In the genomic region with DNA sequence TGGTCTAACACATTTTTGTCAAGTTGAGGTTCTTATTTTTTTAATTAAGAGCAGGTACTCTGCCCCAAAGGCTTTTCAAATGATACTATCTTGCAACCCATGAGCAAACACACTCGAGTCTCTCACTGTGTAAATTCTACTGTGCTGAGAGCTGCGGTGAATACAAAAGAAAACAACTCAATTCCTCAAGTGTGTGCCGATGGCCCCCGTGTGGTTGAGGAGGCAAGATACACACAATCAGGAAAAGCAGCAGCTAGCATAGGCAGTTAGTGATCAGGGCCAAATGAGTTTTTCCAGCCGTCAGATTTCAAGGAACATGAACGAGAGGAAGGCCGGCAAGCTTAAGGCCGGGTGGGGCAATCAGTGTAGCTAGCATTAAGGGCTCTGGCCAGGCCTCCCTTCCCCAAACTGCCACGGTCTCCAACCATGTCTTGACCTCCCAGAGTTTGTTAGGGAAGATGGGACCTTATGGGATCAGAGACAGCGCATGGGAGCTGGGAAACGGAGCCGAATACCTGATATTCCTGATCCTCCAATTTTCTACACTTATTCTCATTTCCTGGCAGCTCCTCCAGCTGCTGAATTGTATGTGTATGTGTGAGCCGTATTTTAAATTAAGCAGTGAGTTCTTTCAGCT, we compare ENCODE assay signal across 8 cellular contexts.
A peak's percentile ranks its signal among the peaks of the same experiment; 100 is the strongest.
DNase-seq lines count a peak whose midpoint lies in the region; ATAC-seq and TF ChIP-seq lines count a peak whose summit lies in the region.

No MANE protein-coding gene starts in this region.

- no peak overlapping the region for H3K4me3 ChIP-seq in WERI-Rb-1 (ENCODE audit: low read depth, low read length)

- no peaks in the 10 kb centered on the region for H3K9me3 ChIP-seq in WERI-Rb-1 (ENCODE audit: severe bottlenecking)

- H3K27ac ChIP-seq in WERI-Rb-1, result no peak overlapping the region

- peak; percentile 53 for TF ChIP-seq CTCF in AG09319 (IDR thresholded peaks at IDR 0.05; ENCODE audit: low read depth, low read length)
- 0 out of 2 replicates have a peak, but pooled peaks have one; percentile 32 for TF ChIP-seq CTCF in WERI-Rb-1 (IDR thresholded peaks at IDR 0.05; ENCODE audit: low read depth, low read length)

- no peaks in the 10 kb centered on the region for H3K36me3 ChIP-seq in WERI-Rb-1

- DNase-seq in AG09319 (ENCODE audit: extremely low read depth, low read depth) (no peak), HuH-7.5 (ENCODE audit: low spot score) (peak; percentile 9), WERI-Rb-1 (peak; percentile 20), islet precursor cell (peak; percentile 71), NCI-H1930 (lab: John Stamatoyannopoulos, UW) (no peak)
- DNase-seq in stimulated activated naive CD8-positive, alpha-beta T cell treated with anti-CD3 and anti-CD28 coated beads, Interleukin-15, Interleukin-2, amounts not matched to agents 100 U/mL and 50 U/mL, for 24 hours, result no peak
- no peak for DNase-seq in stimulated activated CD8-positive, alpha-beta memory T cell treated with anti-CD3 and anti-CD28 coated beads, Interleukin-4, amount 100 ng/mL, for 48 hours

- H3K27me3 ChIP-seq in WERI-Rb-1 (ENCODE audit: insufficient read depth, low read depth, severe bottlenecking), result peaks cover 47% of the 10 kb centered on the region

- ATAC-seq in stimulated activated naive CD8-positive, alpha-beta T cell treated with anti-CD3 and anti-CD28 coated beads, Interleukin-15, Interleukin-2, amounts not matched to agents 100 U/mL and 50 U/mL, for 24 hours, result no peak
- ATAC-seq in GM19463 (IDR thresholded peaks at IDR 0.05; ENCODE audit: unreplicated experiment), result no peak

Comparison
In these comparisons a context has a peak if more than half of its experiments do, and no peak if none do; other contexts are left out.
1. DNase-seq: peak in HuH-7.5 (single experiment), WERI-Rb-1 (single experiment) and islet precursor cell (single experiment); none in AG09319 (single experiment), stimulated activated naive CD8-positive, alpha-beta T cell treated with anti-CD3 and anti-CD28 coated beads, Interleukin-15, Interleukin-2, amounts not matched to agents 100 U/mL and 50 U/mL, for 24 hours (single experiment), stimulated activated CD8-positive, alpha-beta memory T cell treated with anti-CD3 and anti-CD28 coated beads, Interleukin-4, amount 100 ng/mL, for 48 hours (single experiment) and NCI-H1930 (0 of 2).